Comparison of ENCODE assay signal across 21 cellular contexts in the genomic region with DNA sequence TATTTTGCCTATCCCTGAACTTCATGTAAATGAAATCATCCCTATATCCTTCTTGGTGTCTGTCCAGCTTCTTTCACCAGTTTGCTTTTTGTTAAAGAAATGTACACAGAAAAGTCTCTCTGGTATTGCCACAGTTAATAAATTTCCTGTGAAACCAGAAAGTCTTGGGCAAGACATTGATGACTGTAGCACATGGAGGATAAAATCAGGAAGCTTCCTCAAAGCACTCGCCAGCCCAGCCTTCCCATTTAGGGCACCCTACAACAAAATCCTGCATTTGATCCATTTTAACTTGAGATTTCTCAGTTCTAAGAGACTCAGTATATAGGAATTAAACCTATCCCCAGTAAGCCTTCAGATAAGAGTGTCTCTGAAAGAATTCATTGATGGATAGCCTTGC.
"Had no signal": no experiment of that assay in that cellular context is flagged by ENCODE, and none has a peak within 500 bp of the region (broad histone marks: within the 10 kb centered on the region; RNA-seq: fewer than 3 reads in every experiment).

No MANE protein-coding gene starts in this region.

- H3K27ac ChIP-seq: coronary artery, esophagus muscularis mucosa, gastroesophageal sphincter, left ventricle myocardium inferior, lower lobe of right lung, psoas muscle, right lobe of liver, suprapubic skin, thyroid gland had no signal

- H3K9me3 ChIP-seq: gastroesophageal sphincter, left ventricle myocardium inferior, lower lobe of right lung, psoas muscle, right lobe of liver, suprapubic skin, thyroid gland had no signal

- H3K27me3 ChIP-seq: gastroesophageal sphincter, right lobe of liver, suprapubic skin, thyroid gland had no signal

- FAIRE-seq: kidney, urothelium cell line had no signal

- H3K36me3 ChIP-seq: esophagus muscularis mucosa, gastroesophageal sphincter, left ventricle myocardium inferior, lower lobe of right lung, right lobe of liver, suprapubic skin, thyroid gland had no signal

- H3K4me1 ChIP-seq: esophagus muscularis mucosa, gastroesophageal sphincter, left ventricle myocardium inferior, lower lobe of right lung, psoas muscle, suprapubic skin, thyroid gland had no signal

- DNase-seq: effector CD4-positive, alpha-beta T cell; glutamatergic neuron; immature natural killer cell; kidney; left cardiac atrium; left ventricle myocardium inferior; lower lobe of right lung; natural killer cell; psoas muscle; retina; right lobe of liver; stimulated activated CD4-positive, alpha-beta T cell treated with anti-CD3 and anti-CD28 coated beads, Interleukin-4, amount 100 ng/mL, for 1 hour; stimulated activated CD8-positive, alpha-beta memory T cell treated with anti-CD3 and anti-CD28 coated beads, Interleukin-4, amount 100 ng/mL, for 48 hours; stimulated activated naive CD8-positive, alpha-beta T cell treated with anti-CD3 and anti-CD28 coated beads, Interleukin-15, Interleukin-2, amounts not matched to agents 100 U/mL and 50 U/mL, for 24 hours; thyroid gland had no signal

- H3K4me3 ChIP-seq: coronary artery, esophagus muscularis mucosa, gastroesophageal sphincter, left ventricle myocardium inferior, lower lobe of right lung, psoas muscle, suprapubic skin, thyroid gland had no signal

- ATAC-seq: gastroesophageal sphincter; left cardiac atrium; lower lobe of right lung; natural killer cell; psoas muscle; stimulated activated effector memory CD8-positive, alpha-beta T cell treated with anti-CD3 and anti-CD28 coated beads, Interleukin-12 subunit alpha, Interleukin-12 subunit beta, amount 100 ng/mL, for 72 hours; stimulated activated naive CD8-positive, alpha-beta T cell treated with anti-CD3 and anti-CD28 coated beads, Interleukin-15, Interleukin-2, amounts not matched to agents 100 U/mL and 50 U/mL, for 24 hours had no signal
